12 cellular contexts compared by ENCODE assay signal in the genomic region with DNA sequence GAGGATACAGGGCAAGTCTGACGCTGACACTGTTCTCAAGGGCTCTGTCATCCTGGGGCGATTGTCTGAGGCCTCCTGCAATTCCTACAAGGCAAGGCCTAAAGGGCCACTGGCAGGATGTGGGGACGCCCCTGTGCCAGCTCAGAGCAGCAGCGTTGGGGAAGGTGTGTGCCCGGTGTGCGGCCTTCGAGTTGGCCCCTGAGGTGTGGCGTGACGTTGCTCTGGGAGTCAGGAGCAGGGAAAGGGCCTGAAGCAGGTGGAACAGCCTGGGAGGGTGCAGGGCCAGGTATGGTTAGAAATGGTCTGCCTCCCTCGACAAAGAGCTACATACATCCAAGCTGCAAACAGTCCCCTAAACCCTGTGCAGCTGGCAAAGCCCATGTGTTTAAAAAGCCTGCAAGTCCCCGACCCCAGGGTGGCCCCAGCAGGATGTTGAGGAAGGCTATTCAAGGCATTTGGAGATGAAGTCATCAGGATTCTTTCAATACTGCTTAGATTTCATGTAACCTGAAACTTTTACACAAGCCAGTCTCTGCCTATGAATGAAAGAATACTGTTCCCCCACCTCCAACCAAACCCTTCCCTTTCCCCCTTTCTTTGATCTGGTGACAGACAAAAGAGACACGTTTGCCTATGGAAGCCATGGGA.
DNase-seq lines count a peak whose midpoint lies in the region; ATAC-seq and TF ChIP-seq lines count a peak whose summit lies in the region.
"Had no signal": no experiment of that assay in that cellular context is flagged by ENCODE, and none has a peak within 500 bp of the region (broad histone marks: within the 10 kb centered on the region; RNA-seq: fewer than 3 reads in every experiment).

No MANE protein-coding gene starts in this region.

- H3K27ac ChIP-seq in OCI-LY7 (ENCODE audit: low read depth, low read length, poor library complexity, severe bottlenecking): no peak overlapping the region
- H3K27ac ChIP-seq: transverse colon had no signal

- no peaks in the 10 kb centered on the region for H3K79me2 ChIP-seq in OCI-LY7 (ENCODE audit: insufficient read depth, low read depth, low read length)

- H3K4me1 ChIP-seq in OCI-LY7 (ENCODE audit: insufficient read depth, low read length, poor library complexity, severe bottlenecking): peaks cover 46% of the 10 kb centered on the region

- peaks cover 79% of the 10 kb centered on the region for H3K4me1 Mint-ChIP-seq in stimulated activated memory B cell treated with anti-CD40 and anti-IgM and Interleukin-4, amounts not matched to agents 10 μg/mL and 1 μg/mL and 100 μg/mL, for 72 hours
- no peaks in the 10 kb centered on the region for H3K4me1 Mint-ChIP-seq in activated CD4-positive, alpha-beta T cell treated with anti-CD3 and anti-CD28 coated beads for 36 hours

- peak; percentile 1 for DNase-seq in NCI-H2029 (lab: John Stamatoyannopoulos, UW)
- no peak for DNase-seq in NCI-H2029 treated with DMSO at 0.1 percent for 48 hours (lab: John Stamatoyannopoulos, UW)
- no peak for DNase-seq in OCI-LY7 (ENCODE audit: low spot score)
- peak; percentile 89 for DNase-seq in fibroblast of peridontal ligament (ENCODE audit: extremely low read depth)
- no peak for DNase-seq in pons (ENCODE audit: low spot score)
- no peak for DNase-seq in activated CD4-positive, alpha-beta T cell treated with anti-CD3 and anti-CD28 coated beads for 36 hours
- DNase-seq: activated naive CD4-positive, alpha-beta T cell treated with Interleukin-2 at 50 U/mL for 16 hours; hypothalamus; transverse colon had no signal

- TF ChIP-seq CTCF in OCI-LY7 (conservative IDR thresholded peaks at IDR 0.05; ENCODE audit: low read length): no peak

- peak overlapping the region; percentile 76; the same call in 1 of the 2 replicates for H2AFZ ChIP-seq in OCI-LY7 (ENCODE audit: low read length)

- BruUV-seq in OCI-LY7 (replicated peaks; lab: Mats Ljungman, UMichigan): no TSS peak

- H3K4me3 Mint-ChIP-seq in stimulated activated memory B cell treated with anti-CD40 and anti-IgM and Interleukin-4, amounts not matched to agents 10 μg/mL and 1 μg/mL and 100 μg/mL, for 72 hours: no peak overlapping the region
- H3K4me3 Mint-ChIP-seq in activated CD4-positive, alpha-beta T cell treated with anti-CD3 and anti-CD28 coated beads for 36 hours: no peak overlapping the region

- no peaks in the 10 kb centered on the region for H3K9me3 ChIP-seq in OCI-LY7 (ENCODE audit: low read length)
- H3K9me3 ChIP-seq: transverse colon had no signal

- H3K36me3 ChIP-seq in OCI-LY7 (ENCODE audit: insufficient read depth, low read length): no peaks in the 10 kb centered on the region
- H3K36me3 ChIP-seq: transverse colon had no signal

- no peak for ATAC-seq in stimulated activated memory B cell treated with anti-CD40 and anti-IgM and Interleukin-4, amounts not matched to agents 10 μg/mL and 1 μg/mL and 100 μg/mL, for 72 hours
- no peak for ATAC-seq in HG03439 (IDR thresholded peaks at IDR 0.05; ENCODE audit: unreplicated experiment)
- no peak for ATAC-seq in activated CD4-positive, alpha-beta T cell treated with anti-CD3 and anti-CD28 coated beads for 36 hours

- intact Hi-C loops in OCI-LY7 (cut with micrococcal nuclease; ENCODE audit: unreplicated experiment): loop anchor here (5.0 kb wide), 1 partner anchor 93 kb away; no protein-coding TSS in a partner anchor
- intact Hi-C loops in activated CD4-positive, alpha-beta T cell treated with anti-CD3 and anti-CD28 coated beads for 36 hours (cut with DNase I, micrococcal nuclease): no loop called here

- POLR2A ChIA-PET in OCI-LY7 (lab: Charles Lee): interaction anchor here (0.7 to 1.4 kb wide), 3 partner anchors 10 to 77 kb away, joined by 3 read pairs; no protein-coding TSS in a partner anchor
- POLR2A ChIA-PET in activated CD4-positive, alpha-beta T cell treated with anti-CD3 and anti-CD28 coated beads for 36 hours (lab: Charles Lee): no interaction called here

- CTCF ChIA-PET in OCI-LY7 (lab: Charles Lee; ENCODE audit: unreplicated experiment): interaction anchor here (0.6 kb wide), 2 partner anchors 47 to 143 kb away, joined by 3 read pairs; a partner anchor contains a TSS
- CTCF ChIA-PET in activated CD4-positive, alpha-beta T cell treated with anti-CD3 and anti-CD28 coated beads for 36 hours (lab: Charles Lee): interaction anchor here (1.0 kb wide), 1 partner anchor 95 kb away, joined by 3 read pairs; no protein-coding TSS in a partner anchor

- peak overlapping the region; percentile 56 for H3K27ac Mint-ChIP-seq in stimulated activated memory B cell treated with anti-CD40 and anti-IgM and Interleukin-4, amounts not matched to agents 10 μg/mL and 1 μg/mL and 100 μg/mL, for 72 hours
- no peak overlapping the region for H3K27ac Mint-ChIP-seq in activated CD4-positive, alpha-beta T cell treated with anti-CD3 and anti-CD28 coated beads for 36 hours

- no peaks in the 10 kb centered on the region for H3K27me3 Mint-ChIP-seq in stimulated activated memory B cell treated with anti-CD40 and anti-IgM and Interleukin-4, amounts not matched to agents 10 μg/mL and 1 μg/mL and 100 μg/mL, for 72 hours
- H3K27me3 Mint-ChIP-seq in activated CD4-positive, alpha-beta T cell treated with anti-CD3 and anti-CD28 coated beads for 36 hours: no peaks in the 10 kb centered on the region

- H3K36me3 Mint-ChIP-seq in stimulated activated memory B cell treated with anti-CD40 and anti-IgM and Interleukin-4, amounts not matched to agents 10 μg/mL and 1 μg/mL and 100 μg/mL, for 72 hours: no peaks in the 10 kb centered on the region
- H3K36me3 Mint-ChIP-seq in activated CD4-positive, alpha-beta T cell treated with anti-CD3 and anti-CD28 coated beads for 36 hours (ENCODE audit: low read depth): no peaks in the 10 kb centered on the region

- no peaks in the 10 kb centered on the region for H4K20me1 ChIP-seq in OCI-LY7 (ENCODE audit: insufficient read depth, low read length)

- H3K9me3 Mint-ChIP-seq in stimulated activated memory B cell treated with anti-CD40 and anti-IgM and Interleukin-4, amounts not matched to agents 10 μg/mL and 1 μg/mL and 100 μg/mL, for 72 hours: no peaks in the 10 kb centered on the region
- H3K9me3 Mint-ChIP-seq in activated CD4-positive, alpha-beta T cell treated with anti-CD3 and anti-CD28 coated beads for 36 hours (ENCODE audit: low read depth): no peaks in the 10 kb centered on the region

- H3K4me3 ChIP-seq in OCI-LY7 (ENCODE audit: low read depth, low read length, poor library complexity, severe bottlenecking): no peak overlapping the region
- H3K4me3 ChIP-seq: skin epidermis, transverse colon had no signal

- peak overlapping the region; percentile 51 for H3K4me2 ChIP-seq in OCI-LY7 (ENCODE audit: low read length)

- H3K9me2 ChIP-seq in OCI-LY7 (ENCODE audit: insufficient read depth, low read length): no peaks in the 10 kb centered on the region

Comparison
In these comparisons a context has a peak if more than half of its experiments do, and no peak if none do; other contexts are left out.
1. DNase-seq: peak in NCI-H2029 (single experiment) and fibroblast of peridontal ligament (single experiment); none in NCI-H2029 treated with DMSO at 0.1 percent for 48 hours (single experiment), OCI-LY7 (single experiment), pons (single experiment) and activated CD4-positive, alpha-beta T cell treated with anti-CD3 and anti-CD28 coated beads for 36 hours (single experiment).